9 cellular contexts compared by ENCODE assay signal in the genomic region with DNA sequence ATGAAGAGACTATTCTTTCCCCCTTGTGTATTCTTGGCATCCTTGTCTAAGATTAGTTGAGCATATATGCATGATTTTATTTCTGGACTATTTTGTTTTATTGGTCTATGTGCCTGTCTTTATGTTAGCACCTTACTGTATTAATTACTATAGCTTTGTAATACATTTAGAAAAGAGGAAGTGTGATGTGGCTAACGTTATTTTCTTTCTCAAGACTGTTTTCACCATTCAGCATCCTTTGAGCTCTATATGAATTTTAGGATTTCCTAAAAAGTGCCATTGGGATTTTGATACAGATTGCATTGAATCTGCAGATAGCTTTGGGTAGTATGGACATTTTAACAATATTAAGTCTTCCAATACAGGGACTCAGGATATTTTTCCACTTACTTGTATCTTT. TPM values are rescaled to one million over a fixed set of nuclear protein-coding genes. Genes with fewer than 3 reads are reported as not detected.
"Had no signal": no experiment of that assay in that cellular context is flagged by ENCODE, and none has a peak within 500 bp of the region (broad histone marks: within the 10 kb centered on the region; RNA-seq: fewer than 3 reads in every experiment).

No MANE protein-coding gene starts in this region.

- H3K27ac ChIP-seq: HL-60 had no signal

- H2AFZ ChIP-seq: GM23338 had no signal

- H3K4me1 Mint-ChIP-seq: GM23338, IgD-negative memory B cell had no signal

- H3K4me2 ChIP-seq: GM23338 had no signal

- H3K27me3 Mint-ChIP-seq: IgD-negative memory B cell had no signal

- H3K36me3 Mint-ChIP-seq: IgD-negative memory B cell had no signal

- DNase-seq: H9, HCEC 1CT, KBM-7 had no signal

- FAIRE-seq: H1, H54, HepG2 had no signal

- H3K27ac Mint-ChIP-seq: GM23338, H9, IgD-negative memory B cell had no signal

- ATAC-seq: GM23338, HepG2 had no signal

- H3K4me3 Mint-ChIP-seq: GM23338, H9, IgD-negative memory B cell had no signal

- H3K9me3 Mint-ChIP-seq: GM23338, H9 had no signal

- H3K4me3 ChIP-seq: GM23338 had no signal

RNA-seq across cellular contexts. Expression of a gene that starts 37.5 kb away (rescaled TPM):
- polyA plus RNA-seq: HepG2, IgD-negative memory B cell had no signal
